ENCODE assay signal across 8 cellular contexts in genomic region chr17:8176197-8176940, GRCh38. TPM values are rescaled to one million over a fixed set of nuclear protein-coding genes. Genes with fewer than 3 reads are reported as not detected.
A peak's percentile ranks its signal among the peaks of the same experiment; 100 is the strongest.
DNase-seq lines count a peak whose midpoint lies in the region; ATAC-seq and TF ChIP-seq lines count a peak whose summit lies in the region.

TSS of gene TMEM107 (minus strand) at chr17:8176380. CDS start at chr17:8176286, 94 bp downstream.

- WGBS in liver, result 7% methylated on average over 56 of the region's 56 CpGs

- H3K4me3 ChIP-seq in dorsolateral prefrontal cortex (peak within 1 kb of the TSS; percentile 38 to 95 (median 74)), liver (ENCODE audit: low read depth in 1 of 3, low read length in 3 of 3) (peak within 1 kb of the TSS; percentile 63 to 78 (median 71))

- ATAC-seq in HG03064 (IDR thresholded peaks at IDR 0.05; ENCODE audit: low read depth, unreplicated experiment), result peak; percentile 49
- no peak for ATAC-seq in GM18870 (IDR thresholded peaks at IDR 0.05; ENCODE audit: unreplicated experiment)

- TF ChIP-seq CTCF in GM10266 (IDR thresholded peaks at IDR 0.05; ENCODE audit: control insufficient read depth, insufficient read depth, low read depth, missing control alignments), result no peak
- peak in 6 of 56 donors; percentile 6 to 14 (median 11) for TF ChIP-seq CTCF in dorsolateral prefrontal cortex (IDR thresholded peaks at IDR 0.05 in 54 of 56, conservative IDR thresholded peaks at IDR 0.05 in 2 of 56; ENCODE audit: low read depth in 1 of 56, partially characterized antibody in 56 of 56)
- no peak for TF ChIP-seq CTCF in liver (IDR thresholded peaks at IDR 0.05; ENCODE audit: low read depth, low read length, missing input control)

- H3K9me3 ChIP-seq in liver (ENCODE audit: control insufficient read depth in 4 of 4, low read length in 3 of 4), result no peaks in the 10 kb centered on the region

- no peak for TF ChIP-seq RAD21 in liver (IDR thresholded peaks at IDR 0.05)

- no peaks in the 10 kb centered on the region for H3K36me3 ChIP-seq in liver (ENCODE audit: control insufficient read depth in 4 of 4, insufficient read depth in 3 of 4, low read depth in 1 of 4, low read length in 3 of 4)

- peak; percentile 79 for DNase-seq in GM10266 (ENCODE audit: extremely low spot score)
- peak; percentile 53 for DNase-seq in NCI-H526 treated with DMSO at 0.1 percent for 48 hours (lab: John Stamatoyannopoulos, UW)
- DNase-seq in activated CD4-positive, alpha-beta T cell treated with anti-CD3 and anti-CD28 coated beads, Interleukin-2, amount 50 U/mL, for 48 hours, result peak; percentile 87 to 91
- peak in 9 of 10 donors; percentile 70 to 89 (median 85) for DNase-seq in dorsolateral prefrontal cortex
- DNase-seq in stimulated activated CD4-positive, alpha-beta T cell treated with anti-CD3 and anti-CD28 coated beads, Interleukin-4, amount 100 ng/mL, for 1 hour, result peak; percentile 86

- no peaks in the 10 kb centered on the region for H3K27me3 ChIP-seq in dorsolateral prefrontal cortex
- H3K27me3 ChIP-seq in liver (ENCODE audit: control insufficient read depth in 4 of 4, insufficient read depth in 4 of 4, low read length in 3 of 4), result no peaks in the 10 kb centered on the region

- peaks cover 2 to 31% (median 19%) of the 10 kb centered on the region in 4 donors for H3K4me1 ChIP-seq in liver (ENCODE audit: control insufficient read depth in 4 of 4, insufficient read depth in 4 of 4, low read length in 3 of 4)

- H3K27ac ChIP-seq in dorsolateral prefrontal cortex (peak within 1 kb of the TSS in 58 of 59 donors; percentile 20 to 100 (median 91)), liver (ENCODE audit: low read depth in 1 of 2, low read length in 2 of 2) (peak within 1 kb of the TSS; percentile 65 to 78)

- intact Hi-C loops in dorsolateral prefrontal cortex (cut with DNase I), result no loop called here

- peak within 1 kb of the TSS; percentile 42 to 90 for H3K9ac ChIP-seq in liver (ENCODE audit: low read depth in 1 of 2, low read length in 2 of 2)

TF ChIP-seq in liver, 16 proteins besides CTCF, POLR2A, EP300 and RAD21:
- TF ChIP-seq NR2F2 (IDR thresholded peaks at IDR 0.05) (peak; percentile 39), ZBTB33 (IDR thresholded peaks at IDR 0.05) (peak; percentile 98), HNF4G (IDR thresholded peaks at IDR 0.05) (no peak)

RNA-seq across cellular contexts. Expression of gene TMEM107, which starts in this region (rescaled TPM):
- total RNA-seq in dorsolateral prefrontal cortex (10 to 100 TPM in 119 of 120 experiments, 1 to 10 TPM in 1; 9.1 to 25.9 (median 17.1) TPM), liver (1 to 10 TPM; 4.5 to 8.4 TPM)
- polyA plus RNA-seq in liver, result 1 to 10 TPM; 3.0 to 3.9 TPM
